Comparison of ENCODE assay signal across 1 cellular context in the genomic region with DNA sequence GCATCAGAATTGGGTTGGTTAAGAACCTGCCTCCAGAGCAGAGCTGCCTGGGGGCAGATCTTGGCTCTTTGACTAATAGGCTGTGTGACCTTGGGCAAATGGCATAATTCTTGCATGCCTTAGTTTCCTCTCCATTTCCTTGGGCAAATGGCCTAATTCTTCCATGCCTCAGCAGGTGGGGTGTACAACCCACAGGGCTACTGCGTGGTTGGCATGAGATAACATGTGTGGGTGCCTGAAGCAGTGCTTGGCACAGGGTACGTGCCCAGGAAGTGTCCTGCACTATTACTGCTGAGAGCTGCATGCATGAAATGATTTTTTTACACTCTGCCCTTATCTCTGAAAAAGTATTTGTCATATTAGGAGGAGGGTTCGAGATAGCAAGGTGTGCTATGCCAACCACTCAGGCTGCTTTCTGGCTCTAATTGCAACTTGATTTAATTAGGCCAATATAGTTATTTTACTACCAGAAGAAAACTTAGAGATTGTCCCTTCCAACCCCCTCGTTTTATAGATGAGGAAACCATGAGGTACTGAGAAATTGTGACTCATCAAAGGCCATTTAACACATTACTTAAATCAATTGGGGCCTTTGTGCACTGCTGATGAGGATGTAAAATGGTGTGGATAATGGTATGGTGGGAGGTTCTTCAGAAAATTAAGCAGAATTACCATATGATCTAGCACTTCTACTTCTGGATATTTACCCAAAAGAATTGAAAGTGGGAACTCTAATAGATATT.
A peak's percentile ranks its signal among the peaks of the same experiment; 100 is the strongest.
TF ChIP-seq lines count a peak whose summit lies in the region.

No MANE protein-coding gene starts in this region.

TF ChIP-seq in HCT116, 20 proteins besides CTCF, POLR2A, EP300 and RAD21 (continued from another document):
- TF ChIP-seq ELF1 (IDR thresholded peaks at IDR 0.05; ENCODE audit: borderline replicate concordance, low read depth) (no peak), YY1 (IDR thresholded peaks at IDR 0.05; ENCODE audit: extremely low read depth, insufficient replicate concordance, low read depth, low read length) (no peak), EZH2 (IDR thresholded peaks at IDR 0.05) (no peak), CBX3 (IDR thresholded peaks at IDR 0.05; ENCODE audit: low read depth) (0 out of 2 replicates have a peak, but pooled peaks have one; percentile 14), CEBPB (IDR thresholded peaks at IDR 0.05; ENCODE audit: low read depth) (peak; percentile 43; the same call in 1 of the 2 replicates)
- TF ChIP-seq, protein P1, sequence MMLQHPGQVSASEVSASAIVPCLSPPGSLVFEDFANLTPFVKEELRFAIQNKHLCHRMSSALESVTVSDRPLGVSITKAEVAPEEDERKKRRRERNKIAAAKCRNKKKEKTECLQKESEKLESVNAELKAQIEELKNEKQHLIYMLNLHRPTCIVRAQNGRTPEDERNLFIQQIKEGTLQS (IDR thresholded peaks at IDR 0.05): no peak
